In genomic region chr12:57005980-57006808, GRCh38 we compare ENCODE assay signal across 1 cellular context.
TF ChIP-seq lines count a peak whose summit lies in the region.

Gene ZBTB39 (minus strand): TSS chr12:57006546. CDS start chr12:57004917, 1,629 bp downstream.

TF ChIP-seq in WTC11, 78 proteins besides CTCF, POLR2A, EP300 and RAD21 (continued from another document):
- TF ChIP-seq NFE2L1 (CRISPR knock-in tag; IDR thresholded peaks at IDR 0.05) (no peak), TCF7 (CRISPR knock-in tag; IDR thresholded peaks at IDR 0.05; ENCODE audit: low read depth) (0 out of 2 replicates have a peak, but pooled peaks have one; percentile 28), ELF4 (CRISPR knock-in tag; IDR thresholded peaks at IDR 0.05; ENCODE audit: low read depth) (no peak), KAT7 (CRISPR knock-in tag; IDR thresholded peaks at IDR 0.05; ENCODE audit: borderline replicate concordance) (peak; percentile 65; the same call in 1 of the 2 replicates), IRF2 (CRISPR knock-in tag; IDR thresholded peaks at IDR 0.05; ENCODE audit: borderline replicate concordance, low read depth) (no peak), CBFB (CRISPR knock-in tag; IDR thresholded peaks at IDR 0.05; ENCODE audit: low read depth) (no peak), NR3C1 (CRISPR knock-in tag; conservative IDR thresholded peaks at IDR 0.05; ENCODE audit: low read depth) (no peak), SMAD3 (CRISPR knock-in tag; IDR thresholded peaks at IDR 0.05; ENCODE audit: borderline replicate concordance) (no peak), CREB1 (CRISPR knock-in tag; IDR thresholded peaks at IDR 0.05) (no peak), ZNF396 (CRISPR knock-in tag; IDR thresholded peaks at IDR 0.05; ENCODE audit: borderline replicate concordance) (no peak), NR2C2 (CRISPR knock-in tag; IDR thresholded peaks at IDR 0.05) (no peak), E2F5 (CRISPR knock-in tag; IDR thresholded peaks at IDR 0.05) (no peak), CREM (CRISPR knock-in tag; IDR thresholded peaks at IDR 0.05) (no peak), MXD4 (CRISPR knock-in tag; IDR thresholded peaks at IDR 0.05; ENCODE audit: borderline replicate concordance) (no peak), ESRRA (CRISPR knock-in tag; IDR thresholded peaks at IDR 0.05; ENCODE audit: borderline replicate concordance) (no peak)
- TF ChIP-seq, protein P1, sequence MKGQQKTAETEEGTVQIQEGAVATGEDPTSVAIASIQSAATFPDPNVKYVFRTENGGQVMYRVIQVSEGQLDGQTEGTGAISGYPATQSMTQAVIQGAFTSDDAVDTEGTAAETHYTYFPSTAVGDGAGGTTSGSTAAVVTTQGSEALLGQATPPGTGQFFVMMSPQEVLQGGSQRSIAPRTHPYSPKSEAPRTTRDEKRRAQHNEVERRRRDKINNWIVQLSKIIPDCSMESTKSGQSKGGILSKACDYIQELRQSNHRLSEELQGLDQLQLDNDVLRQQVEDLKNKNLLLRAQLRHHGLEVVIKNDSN (CRISPR knock-in tag; IDR thresholded peaks at IDR 0.05): no peak
- TF ChIP-seq, protein P2, sequence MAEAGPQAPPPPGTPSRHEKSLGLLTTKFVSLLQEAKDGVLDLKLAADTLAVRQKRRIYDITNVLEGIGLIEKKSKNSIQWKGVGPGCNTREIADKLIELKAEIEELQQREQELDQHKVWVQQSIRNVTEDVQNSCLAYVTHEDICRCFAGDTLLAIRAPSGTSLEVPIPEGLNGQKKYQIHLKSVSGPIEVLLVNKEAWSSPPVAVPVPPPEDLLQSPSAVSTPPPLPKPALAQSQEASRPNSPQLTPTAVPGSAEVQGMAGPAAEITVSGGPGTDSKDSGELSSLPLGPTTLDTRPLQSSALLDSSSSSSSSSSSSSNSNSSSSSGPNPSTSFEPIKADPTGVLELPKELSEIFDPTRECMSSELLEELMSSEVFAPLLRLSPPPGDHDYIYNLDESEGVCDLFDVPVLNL (CRISPR knock-in tag; IDR thresholded peaks at IDR 0.05; ENCODE audit: borderline replicate concordance, low read depth): no peak
- TF ChIP-seq, protein P3, sequence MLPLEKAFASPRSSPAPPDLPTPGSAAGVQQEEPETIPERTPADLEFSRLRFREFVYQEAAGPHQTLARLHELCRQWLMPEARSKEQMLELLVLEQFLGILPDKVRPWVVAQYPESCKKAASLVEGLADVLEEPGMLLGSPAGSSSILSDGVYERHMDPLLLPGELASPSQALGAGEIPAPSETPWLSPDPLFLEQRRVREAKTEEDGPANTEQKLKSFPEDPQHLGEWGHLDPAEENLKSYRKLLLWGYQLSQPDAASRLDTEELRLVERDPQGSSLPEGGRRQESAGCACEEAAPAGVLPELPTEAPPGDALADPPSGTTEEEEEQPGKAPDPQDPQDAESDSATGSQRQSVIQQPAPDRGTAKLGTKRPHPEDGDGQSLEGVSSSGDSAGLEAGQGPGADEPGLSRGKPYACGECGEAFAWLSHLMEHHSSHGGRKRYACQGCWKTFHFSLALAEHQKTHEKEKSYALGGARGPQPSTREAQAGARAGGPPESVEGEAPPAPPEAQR (CRISPR knock-in tag; IDR thresholded peaks at IDR 0.05): no peak
- TF ChIP-seq, protein P4, sequence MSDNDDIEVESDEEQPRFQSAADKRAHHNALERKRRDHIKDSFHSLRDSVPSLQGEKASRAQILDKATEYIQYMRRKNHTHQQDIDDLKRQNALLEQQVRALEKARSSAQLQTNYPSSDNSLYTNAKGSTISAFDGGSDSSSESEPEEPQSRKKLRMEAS (CRISPR knock-in tag; IDR thresholded peaks at IDR 0.05): no peak
